ENCODE assay signal across 1 cellular context in the genomic region with DNA sequence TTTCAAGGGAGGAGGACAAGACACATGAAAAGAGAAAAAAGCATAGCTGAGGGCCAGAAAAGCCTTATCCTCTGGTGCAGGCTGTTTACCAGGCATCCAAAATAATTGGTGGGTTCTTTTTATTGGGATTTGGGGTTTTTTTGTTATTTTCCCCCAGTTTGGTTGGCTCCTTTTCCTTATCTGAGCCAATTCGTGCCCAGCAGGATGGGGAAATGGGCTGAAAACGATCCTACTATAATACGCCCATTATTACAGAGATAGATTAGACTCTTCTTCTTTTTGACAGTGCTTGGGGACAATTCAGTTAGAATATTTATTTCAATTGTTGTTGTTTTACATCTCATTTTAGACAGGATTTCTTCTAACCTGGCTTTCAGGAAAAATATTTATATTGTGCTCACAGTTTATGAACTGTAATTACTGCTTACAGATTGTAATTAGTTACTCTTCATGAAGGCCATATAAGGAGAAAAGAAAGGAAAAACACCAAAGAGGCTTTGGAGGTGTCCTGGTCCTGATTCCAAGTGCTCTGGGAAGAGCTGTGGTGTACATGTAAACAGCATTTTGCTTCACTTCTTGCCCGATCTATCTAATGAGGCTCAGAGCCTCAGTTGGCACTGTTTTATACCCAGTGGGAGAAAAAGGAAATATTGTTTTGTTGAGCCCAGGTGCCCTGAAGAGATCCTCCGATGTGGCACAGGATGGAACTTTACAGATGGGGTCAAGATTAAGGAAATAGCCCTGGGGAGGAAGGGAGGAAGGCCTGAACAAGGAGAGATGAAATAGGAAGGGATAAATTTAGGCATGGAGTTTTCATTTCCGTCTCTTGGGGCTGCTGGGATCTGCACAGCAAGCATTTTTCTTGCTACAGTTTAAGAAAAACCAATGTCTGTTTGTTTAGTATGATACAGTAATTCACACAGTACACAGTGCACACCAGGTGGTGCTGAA.
A peak's percentile ranks its signal among the peaks of the same experiment; 100 is the strongest.
TF ChIP-seq lines count a peak whose summit lies in the region.

No MANE protein-coding gene starts in this region.

TF ChIP-seq in HepG2, 621 proteins besides CTCF, POLR2A, EP300 and RAD21 (continues in another document):
- TF ChIP-seq NR2F1 (CRISPR knock-in tag; IDR thresholded peaks at IDR 0.05) (0 out of 4 replicates have a peak, but pooled peaks of 1 of the 2 experiments have one; percentile 37), RFXAP (CRISPR knock-in tag; IDR thresholded peaks at IDR 0.05; ENCODE audit: borderline replicate concordance) (0 out of 2 replicates have a peak, but pooled peaks have one; percentile 49), NFYB (CRISPR knock-in tag; IDR thresholded peaks at IDR 0.05) (no peak), EEA1 (CRISPR knock-in tag; IDR thresholded peaks at IDR 0.05; ENCODE audit: borderline replicate concordance) (no peak), PHF20 (CRISPR knock-in tag; IDR thresholded peaks at IDR 0.05) (no peak), ZNF264 (CRISPR knock-in tag; IDR thresholded peaks at IDR 0.05) (peak; percentile 58; the same call in 1 of the 2 replicates), NFATC3 (CRISPR knock-in tag; IDR thresholded peaks at IDR 0.05) (no peak), CREB1 (IDR thresholded peaks at IDR 0.05) (no peak), CREB1 (CRISPR knock-in tag; IDR thresholded peaks at IDR 0.05) (0 out of 2 replicates have a peak, but pooled peaks have one; percentile 40), ZFP36L1 (CRISPR knock-in tag; IDR thresholded peaks at IDR 0.05) (0 out of 2 replicates have a peak, but pooled peaks have one; percentile 3), ZNF556 (CRISPR knock-in tag; IDR thresholded peaks at IDR 0.05; ENCODE audit: borderline replicate concordance) (no peak), ZNF343 (CRISPR knock-in tag; IDR thresholded peaks at IDR 0.05) (peak; percentile 1; the same call in 1 of the 2 replicates), KLF12 (CRISPR knock-in tag; IDR thresholded peaks at IDR 0.05; ENCODE audit: borderline replicate concordance) (0 out of 2 replicates have a peak, but pooled peaks have one; percentile 58), KDM2A (CRISPR knock-in tag; IDR thresholded peaks at IDR 0.05; ENCODE audit: borderline replicate concordance, low read depth) (no peak), ZNF839 (CRISPR knock-in tag; IDR thresholded peaks at IDR 0.05; ENCODE audit: borderline replicate concordance) (no peak), SAP130 (CRISPR knock-in tag; IDR thresholded peaks at IDR 0.05; ENCODE audit: low read depth) (peak; percentile 35), ZNF331 (CRISPR knock-in tag; IDR thresholded peaks at IDR 0.05) (no peak), GATAD2A (CRISPR knock-in tag; IDR thresholded peaks at IDR 0.05) (peak; percentile 6; the same call in 1 of the 2 replicates), SMARCE1 (IDR thresholded peaks at IDR 0.05; ENCODE audit: borderline replicate concordance) (no peak), ZBTB3 (CRISPR knock-in tag; IDR thresholded peaks at IDR 0.05; ENCODE audit: borderline replicate concordance, low read depth) (peak; percentile 62; the same call in 1 of the 2 replicates), ZNF136 (CRISPR knock-in tag; IDR thresholded peaks at IDR 0.05; ENCODE audit: low read depth) (0 out of 2 replicates have a peak, but pooled peaks have one; percentile 61), MAFK (conservative IDR thresholded peaks at IDR 0.05 in 1 of 2, IDR thresholded peaks at IDR 0.05 in 1 of 2; ENCODE audit: low read length in 2 of 2) (peak; percentile 68 to 77), ZNF263 (CRISPR knock-in tag; IDR thresholded peaks at IDR 0.05) (peak; percentile 16; the same call in 1 of the 2 replicates), KMT2A (CRISPR knock-in tag; IDR thresholded peaks at IDR 0.05) (no peak), GZF1 (CRISPR knock-in tag; IDR thresholded peaks at IDR 0.05) (no peak), ZBTB20 (CRISPR knock-in tag; IDR thresholded peaks at IDR 0.05; ENCODE audit: borderline replicate concordance, low read depth) (0 out of 2 replicates have a peak, but pooled peaks have one; percentile 16), RORA (CRISPR knock-in tag; IDR thresholded peaks at IDR 0.05) (0 out of 2 replicates have a peak, but pooled peaks have one; percentile 1), RFX1 (IDR thresholded peaks at IDR 0.05) (no peak), SRF (IDR thresholded peaks at IDR 0.05; ENCODE audit: low read depth, low read length) (peak; percentile 45), ZNF619 (CRISPR knock-in tag; IDR thresholded peaks at IDR 0.05) (no peak), GTF2F1 (IDR thresholded peaks at IDR 0.05; ENCODE audit: low read length) (0 out of 2 replicates have a peak, but pooled peaks have one; percentile 0), ZNF510 (CRISPR knock-in tag; IDR thresholded peaks at IDR 0.05; ENCODE audit: low read depth) (no peak), ZMYM4 (CRISPR knock-in tag; IDR thresholded peaks at IDR 0.05) (no peak), KDM5A (IDR thresholded peaks at IDR 0.05; ENCODE audit: borderline replicate concordance, low read length) (0 out of 2 replicates have a peak, but pooled peaks have one; percentile 49), ELF3 (CRISPR knock-in tag; IDR thresholded peaks at IDR 0.05) (0 out of 2 replicates have a peak, but pooled peaks have one; percentile 37)
- TF ChIP-seq, protein P1, sequence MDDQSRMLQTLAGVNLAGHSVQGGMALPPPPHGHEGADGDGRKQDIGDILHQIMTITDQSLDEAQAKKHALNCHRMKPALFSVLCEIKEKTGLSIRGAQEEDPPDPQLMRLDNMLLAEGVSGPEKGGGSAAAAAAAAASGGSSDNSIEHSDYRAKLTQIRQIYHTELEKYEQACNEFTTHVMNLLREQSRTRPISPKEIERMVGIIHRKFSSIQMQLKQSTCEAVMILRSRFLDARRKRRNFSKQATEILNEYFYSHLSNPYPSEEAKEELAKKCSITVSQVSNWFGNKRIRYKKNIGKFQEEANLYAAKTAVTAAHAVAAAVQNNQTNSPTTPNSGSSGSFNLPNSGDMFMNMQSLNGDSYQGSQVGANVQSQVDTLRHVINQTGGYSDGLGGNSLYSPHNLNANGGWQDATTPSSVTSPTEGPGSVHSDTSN (CRISPR knock-in tag; IDR thresholded peaks at IDR 0.05; ENCODE audit: borderline replicate concordance) = no peak
- TF ChIP-seq, protein P2, sequence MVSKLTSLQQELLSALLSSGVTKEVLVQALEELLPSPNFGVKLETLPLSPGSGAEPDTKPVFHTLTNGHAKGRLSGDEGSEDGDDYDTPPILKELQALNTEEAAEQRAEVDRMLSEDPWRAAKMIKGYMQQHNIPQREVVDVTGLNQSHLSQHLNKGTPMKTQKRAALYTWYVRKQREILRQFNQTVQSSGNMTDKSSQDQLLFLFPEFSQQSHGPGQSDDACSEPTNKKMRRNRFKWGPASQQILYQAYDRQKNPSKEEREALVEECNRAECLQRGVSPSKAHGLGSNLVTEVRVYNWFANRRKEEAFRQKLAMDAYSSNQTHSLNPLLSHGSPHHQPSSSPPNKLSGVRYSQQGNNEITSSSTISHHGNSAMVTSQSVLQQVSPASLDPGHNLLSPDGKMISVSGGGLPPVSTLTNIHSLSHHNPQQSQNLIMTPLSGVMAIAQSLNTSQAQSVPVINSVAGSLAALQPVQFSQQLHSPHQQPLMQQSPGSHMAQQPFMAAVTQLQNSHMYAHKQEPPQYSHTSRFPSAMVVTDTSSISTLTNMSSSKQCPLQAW (CRISPR knock-in tag; IDR thresholded peaks at IDR 0.05) = 0 out of 2 replicates have a peak, but pooled peaks have one; percentile 6
- TF ChIP-seq, protein P3, sequence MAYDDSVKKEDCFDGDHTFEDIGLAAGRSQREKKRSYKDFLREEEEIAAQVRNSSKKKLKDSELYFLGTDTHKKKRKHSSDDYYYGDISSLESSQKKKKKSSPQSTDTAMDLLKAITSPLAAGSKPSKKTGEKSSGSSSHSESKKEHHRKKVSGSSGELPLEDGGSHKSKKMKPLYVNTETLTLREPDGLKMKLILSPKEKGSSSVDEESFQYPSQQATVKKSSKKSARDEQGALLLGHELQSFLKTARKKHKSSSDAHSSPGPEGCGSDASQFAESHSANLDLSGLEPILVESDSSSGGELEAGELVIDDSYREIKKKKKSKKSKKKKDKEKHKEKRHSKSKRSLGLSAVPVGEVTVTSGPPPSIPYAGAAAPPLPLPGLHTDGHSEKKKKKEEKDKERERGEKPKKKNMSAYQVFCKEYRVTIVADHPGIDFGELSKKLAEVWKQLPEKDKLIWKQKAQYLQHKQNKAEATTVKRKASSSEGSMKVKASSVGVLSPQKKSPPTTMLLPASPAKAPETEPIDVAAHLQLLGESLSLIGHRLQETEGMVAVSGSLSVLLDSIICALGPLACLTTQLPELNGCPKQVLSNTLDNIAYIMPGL (CRISPR knock-in tag; IDR thresholded peaks at IDR 0.05; ENCODE audit: borderline replicate concordance in 1 of 2, low read depth in 1 of 2) = peak in 1 of 2 experiments; percentile 24; a peak in 1 of 4 replicates
- TF ChIP-seq, protein P4, sequence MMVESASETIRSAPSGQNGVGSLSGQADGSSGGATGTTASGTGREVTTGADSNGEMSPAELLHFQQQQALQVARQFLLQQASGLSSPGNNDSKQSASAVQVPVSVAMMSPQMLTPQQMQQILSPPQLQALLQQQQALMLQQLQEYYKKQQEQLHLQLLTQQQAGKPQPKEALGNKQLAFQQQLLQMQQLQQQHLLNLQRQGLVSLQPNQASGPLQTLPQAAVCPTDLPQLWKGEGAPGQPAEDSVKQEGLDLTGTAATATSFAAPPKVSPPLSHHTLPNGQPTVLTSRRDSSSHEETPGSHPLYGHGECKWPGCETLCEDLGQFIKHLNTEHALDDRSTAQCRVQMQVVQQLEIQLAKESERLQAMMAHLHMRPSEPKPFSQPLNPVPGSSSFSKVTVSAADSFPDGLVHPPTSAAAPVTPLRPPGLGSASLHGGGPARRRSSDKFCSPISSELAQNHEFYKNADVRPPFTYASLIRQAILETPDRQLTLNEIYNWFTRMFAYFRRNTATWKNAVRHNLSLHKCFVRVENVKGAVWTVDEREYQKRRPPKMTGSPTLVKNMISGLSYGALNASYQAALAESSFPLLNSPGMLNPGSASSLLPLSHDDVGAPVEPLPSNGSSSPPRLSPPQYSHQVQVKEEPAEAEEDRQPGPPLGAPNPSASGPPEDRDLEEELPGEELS (CRISPR knock-in tag; IDR thresholded peaks at IDR 0.05) = peak; percentile 24; the same call in 1 of the 2 replicates
- TF ChIP-seq, protein P5, sequence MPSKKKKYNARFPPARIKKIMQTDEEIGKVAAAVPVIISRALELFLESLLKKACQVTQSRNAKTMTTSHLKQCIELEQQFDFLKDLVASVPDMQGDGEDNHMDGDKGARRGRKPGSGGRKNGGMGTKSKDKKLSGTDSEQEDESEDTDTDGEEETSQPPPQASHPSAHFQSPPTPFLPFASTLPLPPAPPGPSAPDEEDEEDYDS (CRISPR knock-in tag; IDR thresholded peaks at IDR 0.05) = 0 out of 2 replicates have a peak, but pooled peaks have one; percentile 4
- TF ChIP-seq, protein P6, sequence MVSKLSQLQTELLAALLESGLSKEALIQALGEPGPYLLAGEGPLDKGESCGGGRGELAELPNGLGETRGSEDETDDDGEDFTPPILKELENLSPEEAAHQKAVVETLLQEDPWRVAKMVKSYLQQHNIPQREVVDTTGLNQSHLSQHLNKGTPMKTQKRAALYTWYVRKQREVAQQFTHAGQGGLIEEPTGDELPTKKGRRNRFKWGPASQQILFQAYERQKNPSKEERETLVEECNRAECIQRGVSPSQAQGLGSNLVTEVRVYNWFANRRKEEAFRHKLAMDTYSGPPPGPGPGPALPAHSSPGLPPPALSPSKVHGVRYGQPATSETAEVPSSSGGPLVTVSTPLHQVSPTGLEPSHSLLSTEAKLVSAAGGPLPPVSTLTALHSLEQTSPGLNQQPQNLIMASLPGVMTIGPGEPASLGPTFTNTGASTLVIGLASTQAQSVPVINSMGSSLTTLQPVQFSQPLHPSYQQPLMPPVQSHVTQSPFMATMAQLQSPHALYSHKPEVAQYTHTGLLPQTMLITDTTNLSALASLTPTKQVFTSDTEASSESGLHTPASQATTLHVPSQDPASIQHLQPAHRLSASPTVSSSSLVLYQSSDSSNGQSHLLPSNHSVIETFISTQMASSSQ (IDR thresholded peaks at IDR 0.05; ENCODE audit: low read depth) = 0 out of 2 replicates have a peak, but pooled peaks have one; percentile 8
- TF ChIP-seq, protein P6 (CRISPR knock-in tag; IDR thresholded peaks at IDR 0.05; ENCODE audit: borderline replicate concordance) = no peak
- TF ChIP-seq, protein P7, sequence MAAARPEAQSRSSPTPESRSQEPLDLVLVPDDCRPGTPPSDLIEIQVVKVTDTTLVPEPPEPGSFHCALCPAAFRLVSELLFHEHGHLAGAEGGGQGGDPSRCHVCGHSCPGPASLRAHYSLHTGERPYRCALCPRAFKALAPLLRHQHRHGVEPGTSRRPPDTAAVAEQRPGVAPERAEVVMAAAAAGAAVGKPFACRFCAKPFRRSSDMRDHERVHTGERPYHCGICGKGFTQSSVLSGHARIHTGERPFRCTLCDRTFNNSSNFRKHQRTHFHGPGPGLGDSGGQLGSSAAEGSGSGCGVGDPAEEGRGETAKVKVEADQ (CRISPR knock-in tag; IDR thresholded peaks at IDR 0.05; ENCODE audit: borderline replicate concordance) = no peak
- TF ChIP-seq, protein P8, sequence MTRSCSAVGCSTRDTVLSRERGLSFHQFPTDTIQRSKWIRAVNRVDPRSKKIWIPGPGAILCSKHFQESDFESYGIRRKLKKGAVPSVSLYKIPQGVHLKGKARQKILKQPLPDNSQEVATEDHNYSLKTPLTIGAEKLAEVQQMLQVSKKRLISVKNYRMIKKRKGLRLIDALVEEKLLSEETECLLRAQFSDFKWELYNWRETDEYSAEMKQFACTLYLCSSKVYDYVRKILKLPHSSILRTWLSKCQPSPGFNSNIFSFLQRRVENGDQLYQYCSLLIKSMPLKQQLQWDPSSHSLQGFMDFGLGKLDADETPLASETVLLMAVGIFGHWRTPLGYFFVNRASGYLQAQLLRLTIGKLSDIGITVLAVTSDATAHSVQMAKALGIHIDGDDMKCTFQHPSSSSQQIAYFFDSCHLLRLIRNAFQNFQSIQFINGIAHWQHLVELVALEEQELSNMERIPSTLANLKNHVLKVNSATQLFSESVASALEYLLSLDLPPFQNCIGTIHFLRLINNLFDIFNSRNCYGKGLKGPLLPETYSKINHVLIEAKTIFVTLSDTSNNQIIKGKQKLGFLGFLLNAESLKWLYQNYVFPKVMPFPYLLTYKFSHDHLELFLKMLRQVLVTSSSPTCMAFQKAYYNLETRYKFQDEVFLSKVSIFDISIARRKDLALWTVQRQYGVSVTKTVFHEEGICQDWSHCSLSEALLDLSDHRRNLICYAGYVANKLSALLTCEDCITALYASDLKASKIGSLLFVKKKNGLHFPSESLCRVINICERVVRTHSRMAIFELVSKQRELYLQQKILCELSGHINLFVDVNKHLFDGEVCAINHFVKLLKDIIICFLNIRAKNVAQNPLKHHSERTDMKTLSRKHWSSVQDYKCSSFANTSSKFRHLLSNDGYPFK (CRISPR knock-in tag; IDR thresholded peaks at IDR 0.05; ENCODE audit: borderline replicate concordance) = no peak
